ENCODE assay signal across 11 cellular contexts in the genomic region with DNA sequence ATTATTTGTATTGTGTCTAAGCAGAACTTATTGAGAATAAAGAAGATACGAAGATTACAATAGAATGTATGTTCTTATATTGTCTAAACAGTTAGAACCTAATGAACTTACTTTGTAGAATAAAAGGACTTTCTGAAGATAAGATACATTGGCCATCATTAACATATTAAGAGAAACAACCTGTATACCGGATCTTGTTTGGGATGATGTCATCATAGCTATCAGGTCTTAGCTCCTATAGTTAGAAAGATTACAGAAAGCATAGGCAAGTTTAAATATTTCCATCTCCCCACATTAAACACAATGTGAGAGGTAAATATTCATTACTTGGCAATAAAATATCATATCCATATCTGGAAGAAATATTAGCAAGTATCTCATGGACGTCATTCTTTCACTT.
"Had no signal": no experiment of that assay in that cellular context is flagged by ENCODE, and none has a peak within 500 bp of the region (broad histone marks: within the 10 kb centered on the region; RNA-seq: fewer than 3 reads in every experiment).

No MANE protein-coding gene starts in this region.

- H3K4me2 ChIP-seq: GM23338 had no signal

- H3K27ac Mint-ChIP-seq: GM23338, H9, HFFc6 had no signal

- H2AFZ ChIP-seq: GM23248, GM23338 had no signal

- DNase-seq: GM23248, GOT3, H7, H9, HCEC 1CT, HFFc6 had no signal

- H3K9me3 ChIP-seq: HAP-1 had no signal

- FAIRE-seq: H1, H54 had no signal

- H3K4me3 ChIP-seq: GM23248, GM23338, HAP-1 had no signal

- ATAC-seq: GM23338, HCT116 had no signal

- H3K9me3 Mint-ChIP-seq: GM23338, H9 had no signal

- H3K27ac ChIP-seq: GM23248 had no signal

- H3K9ac ChIP-seq: GM23248 had no signal

- H3K4me1 ChIP-seq: HAP-1 had no signal

- H3K4me3 Mint-ChIP-seq: GM23338, HFFc6 had no signal

- H3K36me3 ChIP-seq: HAP-1 had no signal
